Comparison of ENCODE assay signal across 28 cellular contexts in the genomic region with DNA sequence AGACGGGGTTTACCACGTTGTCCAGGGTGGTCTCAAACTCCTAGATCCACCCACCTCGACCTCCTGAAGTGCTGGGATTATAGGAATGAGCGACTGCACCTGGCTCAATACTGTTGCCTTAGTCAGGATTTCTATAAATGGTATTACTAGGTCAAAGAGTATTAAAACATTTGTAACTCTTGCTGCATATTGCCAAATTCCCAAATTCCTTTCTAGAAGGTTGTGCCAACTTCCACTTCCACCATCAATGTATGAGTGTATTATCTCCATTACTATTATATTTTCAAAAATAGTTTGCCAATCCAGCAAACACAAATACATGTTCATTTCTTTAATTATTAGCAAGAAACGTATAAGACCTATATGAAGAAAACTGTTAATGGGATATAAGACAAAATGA. TPM values are rescaled to one million over a fixed set of nuclear protein-coding genes. Genes with fewer than 3 reads are reported as not detected.
"Had no signal": no experiment of that assay in that cellular context is flagged by ENCODE, and none has a peak within 500 bp of the region (broad histone marks: within the 10 kb centered on the region; RNA-seq: fewer than 3 reads in every experiment).

No MANE protein-coding gene starts in this region.

- DNase-seq: activated CD4-positive, alpha-beta memory T cell treated with anti-CD3 and anti-CD28 coated beads for 36 hours; activated CD4-positive, alpha-beta T cell treated with anti-CD3 and anti-CD28 coated beads, Interleukin-2, amount 10 ng/mL, durations not matched to agents 24 days and 14 days; activated CD4-positive, CD25-positive, alpha-beta regulatory T cell treated with anti-CD3 and anti-CD28 coated beads, Interleukin-2, amount 50 U/mL, for 72 hours; activated CD8-positive, alpha-beta memory T cell treated with anti-CD3 and anti-CD28 coated beads, Interleukin-2, amount 50 U/mL, for 48 hours; activated gamma-delta T cell; activated naive CD4-positive, alpha-beta T cell treated with anti-CD3 and anti-CD28 coated beads, Interleukin-2, amount 10 ng/mL, durations not matched to agents 7 days and 5 days; activated naive CD8-positive, alpha-beta T cell treated with anti-CD3 and anti-CD28 coated beads, Interleukin-2, amount 10 ng/mL, durations not matched to agents 7 days and 5 days; activated T-cell treated with anti-CD3 and anti-CD28 coated beads, Interleukin-2, amount 50 U/mL, for 24 hours; amniotic stem cell; central memory CD4-positive, alpha-beta T cell; effector CD8-positive, alpha-beta T cell; esophagus squamous epithelium; foreskin melanocyte; kidney glomerular epithelial cell; left lung; mucosa of descending colon; posterior cingulate gyrus; right cardiac atrium; stimulated activated CD4-positive, alpha-beta T cell treated with anti-CD3 and anti-CD28 coated beads, Interleukin-12 subunit alpha, Interleukin-12 subunit beta, amount 100 ng/mL, for 4 hours; stimulated activated CD4-positive, alpha-beta T cell treated with anti-CD3 and anti-CD28 coated beads, Interleukin-4, amount 100 ng/mL, for 1 hour; substantia nigra; T-helper 2 cell; uterus had no signal

- H3K4me1 ChIP-seq: esophagus squamous epithelium, left lung, uterus had no signal

- H3K27me3 ChIP-seq: esophagus squamous epithelium, left lung, uterus had no signal

- H3K9me3 ChIP-seq: esophagus squamous epithelium, left lung, mucosa of descending colon, uterus had no signal

- H3K36me3 ChIP-seq: uterus had no signal

- H3K4me3 ChIP-seq: esophagus squamous epithelium, left lung, lung, mucosa of descending colon, uterus had no signal

- FAIRE-seq: colon, endometrium had no signal

- H3K27ac ChIP-seq: epithelial cell of prostate, esophagus squamous epithelium, left lung, uterus had no signal

RNA-seq across cellular contexts. Expression of a gene that starts 10.6 kb away (rescaled TPM):
- total RNA-seq: natural killer cell treated with Interleukin-12 subunit alpha and Interleukin-12 subunit beta and Interleukin-15 and Interleukin-18, amount 100 ng/mL, for 72 hours had no signal
